Comparison of ENCODE assay signal across 8 cellular contexts in the genomic region with DNA sequence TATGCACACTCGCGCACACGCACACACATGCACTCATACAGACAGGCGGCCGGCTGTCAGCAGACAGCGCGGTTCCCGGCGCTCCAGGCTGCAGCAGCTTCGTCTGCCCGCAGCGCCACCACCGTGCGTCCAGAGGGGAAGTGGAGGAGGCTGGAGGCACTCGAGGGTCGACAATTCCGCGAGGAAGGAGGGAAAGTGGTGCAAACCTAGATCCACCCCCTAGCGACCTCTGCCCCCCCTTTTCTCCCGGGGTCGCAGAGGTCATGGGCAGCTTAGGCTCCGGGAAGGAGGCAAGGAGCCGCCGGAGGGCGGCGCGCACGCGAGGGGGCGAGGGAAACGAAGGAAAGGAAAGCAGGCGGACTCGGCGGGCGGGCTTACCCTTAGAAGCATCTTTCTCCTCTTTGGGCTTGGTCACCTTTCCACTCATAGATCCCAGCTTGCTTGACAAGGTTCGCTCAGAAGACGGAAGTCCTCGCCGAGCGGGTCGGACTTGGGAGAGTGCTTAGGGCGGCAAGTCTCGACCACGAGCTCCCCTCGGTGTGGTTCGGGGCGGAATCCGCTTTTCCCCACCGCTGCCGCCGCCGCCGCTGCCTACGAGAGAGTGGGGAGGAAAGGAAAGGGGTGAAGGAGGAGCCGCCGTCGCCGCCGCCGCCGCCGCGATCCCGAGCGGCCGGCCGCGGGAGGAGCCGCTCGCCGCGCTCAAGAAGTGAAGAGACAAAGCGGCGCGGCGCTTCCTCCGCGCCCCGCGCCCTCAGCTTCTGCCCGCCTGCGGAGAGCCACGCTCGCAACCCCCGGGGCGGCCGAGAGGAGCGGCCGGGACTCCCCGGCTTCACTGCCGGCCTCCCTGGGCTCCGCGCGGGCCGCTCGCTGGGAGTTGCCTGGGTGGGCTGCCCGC.
DNase-seq lines count a peak whose midpoint lies in the region; ATAC-seq and TF ChIP-seq lines count a peak whose summit lies in the region.

No MANE protein-coding gene starts in this region.

- H3K27me3 Mint-ChIP-seq in MCF 10A (ENCODE audit: insufficient read depth, unreplicated experiment) (no peaks in the 10 kb centered on the region), type B pancreatic cell (peaks cover 89% of the 10 kb centered on the region)

- no peak for ATAC-seq in Right ventricle myocardium inferior
- peak; percentile 46 to 51 for ATAC-seq in lower lobe of right lung
- ATAC-seq in HG03108 (IDR thresholded peaks at IDR 0.05; ENCODE audit: unreplicated experiment), result no peak

- H3K4me1 Mint-ChIP-seq in MCF 10A (ENCODE audit: insufficient read depth, unreplicated experiment) (peaks cover 15% of the 10 kb centered on the region), type B pancreatic cell (ENCODE audit: unreplicated experiment) (peaks cover 12% of the 10 kb centered on the region)

- peak overlapping the region; percentile 49 for H3K4me3 ChIP-seq in lower lobe of right lung

- intact Hi-C loops in Right ventricle myocardium inferior (cut with DNase I) (no loop called here), cardiac septum (cut with DNase I) (no loop called here), MCF 10A (cut with micrococcal nuclease) (loop anchor here (10.0 kb wide), 1 partner anchor 349 kb away; no protein-coding TSS in a partner anchor), lower lobe of right lung (cut with DNase I) (no loop called here)

- DNase-seq in Right ventricle myocardium inferior (ENCODE audit: missing footprints), result peak; percentile 59
- no peak for DNase-seq in cardiac septum (ENCODE audit: low spot score)
- DNase-seq in MCF 10A (ENCODE audit: unreplicated experiment), result peak; percentile 20
- DNase-seq in lower lobe of right lung, result peak; percentile 45
- peak; percentile 74 for DNase-seq in type B pancreatic cell (ENCODE audit: extremely low spot score, unreplicated experiment)
- no peak for DNase-seq in NCI-H446 treated with DMSO at 0.1 percent for 48 hours (lab: John Stamatoyannopoulos, UW)
- DNase-seq in HPDE6-E6E7 (ENCODE audit: extremely low spot score), result no peak

- TF ChIP-seq CTCF in MCF 10A (IDR thresholded peaks at IDR 0.05; ENCODE audit: unreplicated experiment) (no peak), lower lobe of right lung (IDR thresholded peaks at IDR 0.05) (no peak), type B pancreatic cell (conservative IDR thresholded peaks at IDR 0.05) (peak; percentile 38)

- H3K9me3 Mint-ChIP-seq in MCF 10A (ENCODE audit: unreplicated experiment), result peaks cover 8% of the 10 kb centered on the region
- H3K9me3 Mint-ChIP-seq in type B pancreatic cell, result no peaks in the 10 kb centered on the region

- H3K27ac Mint-ChIP-seq in MCF 10A (ENCODE audit: low read depth, unreplicated experiment) (no peak overlapping the region), type B pancreatic cell (peak overlapping the region; percentile 74)

- H3K36me3 Mint-ChIP-seq in MCF 10A (ENCODE audit: insufficient read depth, unreplicated experiment) (no peaks in the 10 kb centered on the region), type B pancreatic cell (no peaks in the 10 kb centered on the region)

- no peaks in the 10 kb centered on the region for H3K4me1 ChIP-seq in lower lobe of right lung

- CTCF ChIA-PET in MCF 10A (lab: Yijun Ruan, JAX), result interaction anchor here (0.6 to 0.9 kb wide), 2 partner anchors 14 to 15 kb away, joined by 3 read pairs; no protein-coding TSS in a partner anchor

- H3K27ac ChIP-seq in lower lobe of right lung, result no peak overlapping the region

- POLR2A ChIA-PET in MCF 10A (lab: Yijun Ruan, JAX), result interaction anchor here (0.6 to 1.6 kb wide), 3 partner anchors 58 to 347 kb away, joined by 3 to 5 read pairs (median 3); no protein-coding TSS in a partner anchor

- H3K9me3 ChIP-seq in lower lobe of right lung, result no peaks in the 10 kb centered on the region

- no peaks in the 10 kb centered on the region for H3K36me3 ChIP-seq in lower lobe of right lung

- peaks cover 22% of the 10 kb centered on the region for H3K27me3 ChIP-seq in lower lobe of right lung (ENCODE audit: low read depth)

- BruUV-seq in MCF 10A (replicated peaks; lab: Mats Ljungman, UMichigan), result no TSS peak

- peak overlapping the region; percentile 87 for H3K4me3 Mint-ChIP-seq in MCF 10A (ENCODE audit: unreplicated experiment)
- H3K4me3 Mint-ChIP-seq in type B pancreatic cell, result peak overlapping the region; percentile 96

Comparison
In these comparisons a context has a peak if more than half of its experiments do, and no peak if none do; other contexts are left out.
1. DNase-seq: peak in Right ventricle myocardium inferior (single experiment), MCF 10A (single experiment), lower lobe of right lung (single experiment) and type B pancreatic cell (single experiment); none in cardiac septum (single experiment), NCI-H446 treated with DMSO at 0.1 percent for 48 hours (single experiment) and HPDE6-E6E7 (single experiment).
2. ATAC-seq: peak in lower lobe of right lung (2 of 2); none in Right ventricle myocardium inferior (single experiment) and HG03108 (single experiment).